ENCODE assay signal across 15 cellular contexts in the genomic region with DNA sequence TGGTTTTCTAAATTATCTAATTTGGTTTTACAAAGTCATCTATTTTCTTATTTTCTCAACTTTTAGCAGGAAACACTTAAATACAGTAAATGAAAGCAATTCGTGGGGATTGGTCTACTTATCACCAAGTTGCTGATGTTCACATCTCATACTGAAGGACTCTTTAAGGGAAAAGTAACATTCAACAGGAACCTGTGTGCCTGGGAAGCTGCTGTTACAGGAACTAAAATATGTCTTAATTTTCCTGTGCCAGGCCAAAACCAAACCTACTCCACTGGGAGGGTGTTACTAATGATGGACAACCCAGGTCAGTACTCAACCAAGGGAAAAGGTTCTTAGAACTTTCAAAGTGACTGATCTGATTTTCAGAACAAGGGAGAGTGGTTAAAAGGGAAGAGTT. TPM values are rescaled to one million over a fixed set of nuclear protein-coding genes. Genes with fewer than 3 reads are reported as not detected.
DNase-seq lines count a peak whose midpoint lies in the region; ATAC-seq and TF ChIP-seq lines count a peak whose summit lies in the region.
"Had no signal": no experiment of that assay in that cellular context is flagged by ENCODE, and none has a peak within 500 bp of the region (broad histone marks: within the 10 kb centered on the region; RNA-seq: fewer than 3 reads in every experiment).

No MANE protein-coding gene starts in this region.

- H3K79me2 ChIP-seq in Karpas-422 (ENCODE audit: low read length), result peaks cover 97% of the 10 kb centered on the region

- no peak overlapping the region for H2AFZ ChIP-seq in Karpas-422 (ENCODE audit: low read length)
- H2AFZ ChIP-seq: GM23248 had no signal

- peak overlapping the region; percentile 26 for H3K9ac ChIP-seq in Karpas-422 (ENCODE audit: low read length)
- H3K9ac ChIP-seq: GM23248 had no signal

- H3K4me3 Mint-ChIP-seq in CD4-positive, alpha-beta T cell, result peak overlapping the region; percentile 1
- H3K4me3 Mint-ChIP-seq in brain, result peak overlapping the region in 2 of 5 experiments; percentile 41 to 59
- H3K4me3 Mint-ChIP-seq in mesothelial cell of epicardium, result no peak overlapping the region
- no peak overlapping the region for H3K4me3 Mint-ChIP-seq in effector memory CD8-positive, alpha-beta T cell
- H3K4me3 Mint-ChIP-seq: CD14-positive monocyte had no signal

- TF ChIP-seq EP300 in esophagus muscularis mucosa (IDR thresholded peaks at IDR 0.05), result no peak

- H3K27ac Mint-ChIP-seq in CD4-positive, alpha-beta T cell, result no peak overlapping the region
- H3K27ac Mint-ChIP-seq in brain, result peak overlapping the region in 4 of 5 experiments; percentile 4 to 40 (median 31)
- H3K27ac Mint-ChIP-seq in mesothelial cell of epicardium, result peak overlapping the region; percentile 43
- H3K27ac Mint-ChIP-seq in effector memory CD8-positive, alpha-beta T cell, result no peak overlapping the region
- H3K27ac Mint-ChIP-seq: CD14-positive monocyte had no signal

- no peaks in the 10 kb centered on the region for H3K9me3 ChIP-seq in CD4-positive, alpha-beta T cell (ENCODE audit: control insufficient read depth, low read length)
- no peaks in the 10 kb centered on the region for H3K9me3 ChIP-seq in Karpas-422 (ENCODE audit: low read length)
- no peaks in the 10 kb centered on the region for H3K9me3 ChIP-seq in esophagus muscularis mucosa
- H3K9me3 ChIP-seq: A549, BE2C had no signal

- CTCF ChIA-PET in CD4-positive, alpha-beta T cell (lab: Charles Lee), result interaction anchor here (1.2 to 2.8 kb wide), 3 partner anchors 15 to 75 kb away, joined by 3 to 8 read pairs (median 3); no protein-coding TSS in a partner anchor

- peak overlapping the region; percentile 35 for H3K4me2 ChIP-seq in Karpas-422 (ENCODE audit: low read depth, low read length, poor library complexity, severe bottlenecking)
- H3K4me2 ChIP-seq: A549 had no signal

- H3K9me2 ChIP-seq in Karpas-422 (replicated peaks; ENCODE audit: insufficient read depth, low read length), result no peaks in the 10 kb centered on the region

- H3K4me3 ChIP-seq in Karpas-422 (ENCODE audit: low read length) (no peak overlapping the region), esophagus muscularis mucosa (no peak overlapping the region)
- H3K4me3 ChIP-seq: A549, GM23248 had no signal

- no peak for DNase-seq in CD4-positive, alpha-beta T cell
- no peak for DNase-seq in Karpas-422
- DNase-seq in mesothelial cell of epicardium (ENCODE audit: low spot score in 2 of 2, unreplicated experiment in 2 of 2), result no peak
- no peak for DNase-seq in esophagus muscularis mucosa (ENCODE audit: extremely low spot score)
- no peak for DNase-seq in T-helper 2 cell
- DNase-seq in NCI-H146 (lab: John Stamatoyannopoulos, UW), result no peak
- DNase-seq in effector memory CD8-positive, alpha-beta T cell, result no peak
- DNase-seq: BE2C, DMS 273 treated with DMSO at 0.1 percent for 48 hours, GM23248 had no signal

- H3K4me1 ChIP-seq in Karpas-422 (ENCODE audit: low read length) (peaks cover 56% of the 10 kb centered on the region), esophagus muscularis mucosa (peaks cover 49 to 64% (median 61%) of the 10 kb centered on the region in 4 donors)

- no peak overlapping the region for H3K27ac ChIP-seq in CD4-positive, alpha-beta T cell (ENCODE audit: low read depth, low read length)
- H3K27ac ChIP-seq in Karpas-422 (ENCODE audit: low read length) (peak overlapping the region; percentile 46), esophagus muscularis mucosa (replicated peaks in 1 of 4) (no peak overlapping the region)
- H3K27ac ChIP-seq: A549, GM23248 had no signal

- H3K27me3 Mint-ChIP-seq in CD4-positive, alpha-beta T cell, result no peaks in the 10 kb centered on the region
- H3K27me3 Mint-ChIP-seq in brain (no peaks in the 10 kb centered on the region), mesothelial cell of epicardium (ENCODE audit: low read depth) (no peaks in the 10 kb centered on the region)
- no peaks in the 10 kb centered on the region for H3K27me3 Mint-ChIP-seq in effector memory CD8-positive, alpha-beta T cell

- H3K27me3 ChIP-seq in CD4-positive, alpha-beta T cell (ENCODE audit: control insufficient read depth, insufficient read depth, low read length), result no peaks in the 10 kb centered on the region
- H3K27me3 ChIP-seq in Karpas-422 (ENCODE audit: low read length), result no peaks in the 10 kb centered on the region
- H3K27me3 ChIP-seq in esophagus muscularis mucosa, result no peaks in the 10 kb centered on the region
- H3K27me3 ChIP-seq: BE2C had no signal

- H3K36me3 ChIP-seq in Karpas-422 (ENCODE audit: insufficient read depth, low read length) (peaks cover 23% of the 10 kb centered on the region), esophagus muscularis mucosa (peaks cover 9 to 31% (median 16%) of the 10 kb centered on the region in 4 donors)

- intact Hi-C loops in CD4-positive, alpha-beta T cell (cut with DNase I, micrococcal nuclease), result no loop called here
- intact Hi-C loops in esophagus muscularis mucosa (cut with DNase I), result loop anchor here (10.0 kb wide), 1 partner anchor 72 kb away; no protein-coding TSS in a partner anchor

- H4K20me1 ChIP-seq in Karpas-422 (ENCODE audit: insufficient read depth, low read depth, low read length), result no peaks in the 10 kb centered on the region

- no peaks in the 10 kb centered on the region for H3K9me3 Mint-ChIP-seq in CD4-positive, alpha-beta T cell
- H3K9me3 Mint-ChIP-seq in brain, result peaks cover 0 to 3% (median 3%) of the 10 kb centered on the region in 5 experiments
- no peaks in the 10 kb centered on the region for H3K9me3 Mint-ChIP-seq in mesothelial cell of epicardium
- H3K9me3 Mint-ChIP-seq in effector memory CD8-positive, alpha-beta T cell, result no peaks in the 10 kb centered on the region

- H3K36me3 Mint-ChIP-seq in CD4-positive, alpha-beta T cell (ENCODE audit: low read depth), result peaks cover 60% of the 10 kb centered on the region
- H3K36me3 Mint-ChIP-seq in brain (peaks cover 46% of the 10 kb centered on the region), mesothelial cell of epicardium (peaks cover 11% of the 10 kb centered on the region)
- H3K36me3 Mint-ChIP-seq in effector memory CD8-positive, alpha-beta T cell (ENCODE audit: insufficient read depth), result peaks cover 42% of the 10 kb centered on the region

- peaks cover 57% of the 10 kb centered on the region for H3K4me1 Mint-ChIP-seq in CD4-positive, alpha-beta T cell (ENCODE audit: low read depth)
- H3K4me1 Mint-ChIP-seq in brain, result peaks cover 68% of the 10 kb centered on the region
- peaks cover 25% of the 10 kb centered on the region for H3K4me1 Mint-ChIP-seq in mesothelial cell of epicardium
- peaks cover 22 to 46% of the 10 kb centered on the region in 2 donors for H3K4me1 Mint-ChIP-seq in effector memory CD8-positive, alpha-beta T cell (ENCODE audit: low read depth in 2 of 2)

- TF ChIP-seq POLR2A in esophagus muscularis mucosa (IDR thresholded peaks at IDR 0.05; ENCODE audit: low read depth), result no peak

- 72% methylated on average over 1 of the region's 1 CpG for WGBS in esophagus muscularis mucosa

- ATAC-seq in CD4-positive, alpha-beta T cell (ENCODE audit: poor library complexity), result no peak
- no peak for ATAC-seq in effector memory CD8-positive, alpha-beta T cell (replicated peaks)
- ATAC-seq: A549, HCT116 had no signal

- POLR2A ChIA-PET in CD4-positive, alpha-beta T cell (lab: Charles Lee), result no interaction called here

- no peak for TF ChIP-seq CTCF in CD4-positive, alpha-beta T cell (IDR thresholded peaks at IDR 0.05)
- TF ChIP-seq CTCF in brain (conservative IDR thresholded peaks at IDR 0.05) (no peak), mesothelial cell of epicardium (IDR thresholded peaks at IDR 0.05; ENCODE audit: unreplicated experiment) (no peak), esophagus muscularis mucosa (IDR thresholded peaks at IDR 0.05) (no peak)

RNA-seq across cellular contexts. Expression of a gene that starts 5.3 kb away (rescaled TPM):
- 10 to 100 TPM; 85.3 to 91.6 TPM for total RNA-seq in CD4-positive, alpha-beta T cell
- 23.8 and 51.4 TPM in 2 replicates for total RNA-seq in Karpas-422 (2014; rRNA removed; shearing (Covaris generic); ENCODE audit: low replicate concordance)
- 47.9 TPM for polyA plus RNA-seq in brain (ENCODE audit: insufficient read depth, low read depth, low replicate concordance)
- total RNA-seq in mesothelial cell of epicardium (23.4 to 29.0 TPM (median 27.3 TPM) in 3 replicates), esophagus muscularis mucosa (10 to 100 TPM; 37.0 to 56.5 (median 40.5) TPM)

RNA-seq across cellular contexts. Expression of a gene that starts 17.6 kb away (rescaled TPM):
- total RNA-seq in CD4-positive, alpha-beta T cell, result 1 to 10 TPM in 1 of 2 experiments, under 1 TPM in 1; 0.66 to 1.0 TPM
- total RNA-seq in Karpas-422 (2014; rRNA removed; shearing (Covaris generic); ENCODE audit: low replicate concordance), result 2.9 TPM in 1 of 2 replicates, not detected in the other
- not detected for polyA plus RNA-seq in brain (ENCODE audit: insufficient read depth, low read depth, low replicate concordance)
- 0.27 to 0.51 TPM (median 0.41 TPM) in 3 replicates for total RNA-seq in mesothelial cell of epicardium
- under 1 TPM in 2 of 4 donors, not detected in 2; 0.33 to 0.46 TPM for total RNA-seq in esophagus muscularis mucosa
- total RNA-seq: Daoy, GM23248 had no signal
- polyA plus RNA-seq: CD14-positive monocyte had no signal

Comparison
In these comparisons a context has a peak if more than half of its experiments do, and no peak if none do; other contexts are left out.
1. H3K27ac Mint-ChIP-seq: peak in brain (4 of 5) and mesothelial cell of epicardium (single experiment); none in CD4-positive, alpha-beta T cell (single experiment) and effector memory CD8-positive, alpha-beta T cell (0 of 2).